ENCODE assay signal across 11 cellular contexts in the genomic region with DNA sequence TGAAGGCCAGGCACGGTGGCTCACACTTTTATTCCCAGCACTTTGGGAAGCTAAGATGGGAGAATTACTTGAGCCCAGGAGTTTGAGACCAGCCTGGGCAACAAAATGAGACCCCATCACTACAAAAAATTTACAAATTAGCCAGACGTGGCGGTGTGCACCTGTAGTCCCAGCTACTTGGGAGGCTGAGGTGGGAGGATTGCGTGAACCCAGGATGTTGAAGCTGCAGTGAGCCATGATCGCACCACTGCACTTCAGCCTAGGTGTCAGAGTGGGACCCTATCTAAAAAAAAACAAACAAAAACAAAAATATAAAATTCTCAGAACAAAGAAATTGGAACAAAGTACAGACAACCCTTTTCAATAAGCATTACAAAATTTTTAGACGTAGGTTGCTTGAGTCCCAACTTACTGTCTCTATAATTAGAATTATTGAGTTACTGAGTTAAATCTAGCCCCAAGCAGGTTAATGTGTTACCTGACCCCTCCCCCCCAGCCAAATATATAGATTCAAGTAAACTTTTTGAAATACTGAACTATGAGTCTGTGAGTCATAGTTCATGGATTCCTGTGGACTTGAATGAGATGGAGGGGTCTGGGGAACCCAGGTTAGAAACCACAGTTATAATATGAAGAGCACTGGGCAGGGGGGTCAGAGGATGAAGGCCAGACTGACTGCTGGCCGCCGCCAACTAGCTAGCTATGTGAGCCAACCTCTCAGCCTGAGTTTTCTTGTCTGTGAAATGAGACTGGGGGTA.
DNase-seq lines count a peak whose midpoint lies in the region; ATAC-seq and TF ChIP-seq lines count a peak whose summit lies in the region.
"Had no signal": no experiment of that assay in that cellular context is flagged by ENCODE, and none has a peak within 500 bp of the region (broad histone marks: within the 10 kb centered on the region; RNA-seq: fewer than 3 reads in every experiment).

No MANE protein-coding gene starts in this region.

- H3K4me3 ChIP-seq in Panc1 (ENCODE audit: low read depth in 2 of 2, low read length in 2 of 2) (no peak overlapping the region), coronary artery (no peak overlapping the region), tibial artery (peak overlapping the region in 1 of 2 donors; percentile 32)

- in situ Hi-C loops in Panc1 (cut with HindIII; ENCODE audit: low pct_unique_long_range_greater_than_20kb, low sequenced_read_pairs), result no loop called here

- no peaks in the 10 kb centered on the region for H3K27me3 Mint-ChIP-seq in nephron (ENCODE audit: low read depth)
- H3K27me3 Mint-ChIP-seq: stimulated activated memory B cell treated with anti-CD40 and anti-IgM and Interleukin-4, amounts not matched to agents 10 μg/mL and 1 μg/mL and 100 μg/mL, for 72 hours had no signal

- H3K27me3 ChIP-seq in Panc1 (ENCODE audit: control insufficient read depth, insufficient read depth, low read length), result no peaks in the 10 kb centered on the region
- H3K27me3 ChIP-seq in tibial artery, result no peaks in the 10 kb centered on the region

- peaks cover 14% of the 10 kb centered on the region; the same call in 1 of the 2 replicates for H3K4me1 ChIP-seq in Panc1 (ENCODE audit: control insufficient read depth, insufficient read depth, low read length)
- peaks cover 0 to 59% (median 29%) of the 10 kb centered on the region in 4 donors for H3K4me1 ChIP-seq in tibial artery

- no peaks in the 10 kb centered on the region for H3K9me3 ChIP-seq in Panc1 (ENCODE audit: control insufficient read depth, insufficient read depth, low read depth, low read length)
- H3K9me3 ChIP-seq in tibial artery, result no peaks in the 10 kb centered on the region
- H3K9me3 ChIP-seq: Caco-2 had no signal

- H3K4me3 Mint-ChIP-seq in nephron, result no peak overlapping the region
- H3K4me3 Mint-ChIP-seq: stimulated activated memory B cell treated with anti-CD40 and anti-IgM and Interleukin-4, amounts not matched to agents 10 μg/mL and 1 μg/mL and 100 μg/mL, for 72 hours had no signal

- intact Hi-C loops in Panc1 (cut with micrococcal nuclease; ENCODE audit: unreplicated experiment) (no loop called here), tibial artery (cut with DNase I; ENCODE audit: low total_unique reads) (no loop called here)

- peak overlapping the region; percentile 36 for H3K27ac ChIP-seq in Panc1 (ENCODE audit: low read length)
- peak overlapping the region; percentile 82 to 87 for H3K27ac ChIP-seq in coronary artery
- peak overlapping the region; percentile 78 to 88 for H3K27ac ChIP-seq in tibial artery

- no peak for DNase-seq in Panc1 (ENCODE audit: low read depth, low spot score)
- no peak for DNase-seq in coronary artery (ENCODE audit: low spot score)
- no peak for DNase-seq in tibial artery
- no peak for DNase-seq in DMS79 treated with DMSO at 0.1 percent for 48 hours (lab: John Stamatoyannopoulos, UW)
- no peak for DNase-seq in GM10266 (ENCODE audit: extremely low spot score)
- DNase-seq: activated CD4-positive, alpha-beta T cell treated with anti-CD3 and anti-CD28 coated beads for 1 hour; Caco-2; NCI-H2081 had no signal

- no peaks in the 10 kb centered on the region for H3K9me3 Mint-ChIP-seq in nephron
- H3K9me3 Mint-ChIP-seq: stimulated activated memory B cell treated with anti-CD40 and anti-IgM and Interleukin-4, amounts not matched to agents 10 μg/mL and 1 μg/mL and 100 μg/mL, for 72 hours had no signal

- TF ChIP-seq CTCF in Panc1 (IDR thresholded peaks at IDR 0.05) (no peak), coronary artery (IDR thresholded peaks at IDR 0.05) (no peak), nephron (IDR thresholded peaks at IDR 0.05; ENCODE audit: unreplicated experiment in 3 of 3) (no peak), tibial artery (IDR thresholded peaks at IDR 0.05) (no peak), GM10266 (IDR thresholded peaks at IDR 0.05; ENCODE audit: control insufficient read depth, insufficient read depth, low read depth, missing control alignments) (no peak)

- CTCF ChIA-PET in Panc1 (lab: Charles Lee), result no interaction called here

- BruUV-seq in Panc1 (replicated peaks; lab: Mats Ljungman, UMichigan), result no TSS peak

- POLR2A ChIA-PET in Panc1 (lab: Charles Lee), result no interaction called here

- H3K36me3 Mint-ChIP-seq in nephron (ENCODE audit: low read depth), result no peaks in the 10 kb centered on the region

- H3K36me3 ChIP-seq in Panc1 (ENCODE audit: control insufficient read depth, insufficient read depth, low read length) (no peaks in the 10 kb centered on the region), tibial artery (no peaks in the 10 kb centered on the region)

- peak overlapping the region; percentile 69 to 97 (median 93) for H3K27ac Mint-ChIP-seq in nephron
- H3K27ac Mint-ChIP-seq: stimulated activated memory B cell treated with anti-CD40 and anti-IgM and Interleukin-4, amounts not matched to agents 10 μg/mL and 1 μg/mL and 100 μg/mL, for 72 hours had no signal

- ATAC-seq in Panc1 (no peak), HG02870 (IDR thresholded peaks at IDR 0.05; ENCODE audit: unreplicated experiment) (no peak)
- ATAC-seq: stimulated activated memory B cell treated with anti-CD40 and anti-IgM and Interleukin-4, amounts not matched to agents 10 μg/mL and 1 μg/mL and 100 μg/mL, for 72 hours had no signal

- peaks cover 40% of the 10 kb centered on the region for H3K4me1 Mint-ChIP-seq in nephron
- H3K4me1 Mint-ChIP-seq: stimulated activated memory B cell treated with anti-CD40 and anti-IgM and Interleukin-4, amounts not matched to agents 10 μg/mL and 1 μg/mL and 100 μg/mL, for 72 hours had no signal
